In the genomic region with DNA sequence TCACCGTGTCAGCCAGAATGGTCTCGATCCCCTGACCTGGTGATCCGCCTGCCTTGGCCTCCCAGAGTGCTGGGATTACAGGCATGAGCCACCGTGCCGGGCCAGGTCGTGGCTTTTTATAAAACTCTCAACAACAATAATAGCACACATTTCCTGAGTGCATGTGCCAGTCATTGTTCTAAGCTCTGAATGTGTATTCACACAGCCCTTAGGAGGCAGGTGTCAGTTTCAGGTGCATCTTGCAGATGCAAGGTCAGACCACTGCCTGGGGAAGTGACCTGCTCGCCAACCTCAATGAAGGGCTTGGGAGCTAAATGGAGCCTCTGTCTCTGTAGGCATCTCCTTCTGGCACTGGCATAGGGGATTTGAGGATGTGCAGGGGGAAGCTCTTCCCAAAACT, we compare ENCODE assay signal across 13 cellular contexts.
DNase-seq lines count a peak whose midpoint lies in the region; ATAC-seq and TF ChIP-seq lines count a peak whose summit lies in the region.
"Had no signal": no experiment of that assay in that cellular context is flagged by ENCODE, and none has a peak within 500 bp of the region (broad histone marks: within the 10 kb centered on the region; RNA-seq: fewer than 3 reads in every experiment).

No MANE protein-coding gene starts in this region.

- no peaks in the 10 kb centered on the region for H4K20me1 ChIP-seq in KMS-11 (ENCODE audit: insufficient read depth)

- H3K27me3 ChIP-seq in KMS-11 (ENCODE audit: insufficient read depth, low read depth): no peaks in the 10 kb centered on the region

- H3K27ac ChIP-seq in KMS-11: peak overlapping the region; percentile 92

- ATAC-seq in GM19035 (IDR thresholded peaks at IDR 0.05; ENCODE audit: unreplicated experiment) (peak; percentile 77), HG02623 (IDR thresholded peaks at IDR 0.05; ENCODE audit: unreplicated experiment) (peak; percentile 70)

- H2AFZ ChIP-seq in KMS-11 (ENCODE audit: low read depth): peak overlapping the region; percentile 65

- peak overlapping the region; percentile 57; the same call in 1 of the 2 replicates for H3K9ac ChIP-seq in KMS-11

- DNase-seq in DMS53 treated with DMSO at 0.1 percent for 48 hours (lab: John Stamatoyannopoulos, UW; ENCODE audit: unreplicated experiment): peak; percentile 64
- DNase-seq in NK-92 treated with Interleukin-12 subunit alpha and Interleukin-12 subunit beta, amount 100 ng/mL, for 24 hours (lab: John Stamatoyannopoulos, UW): no peak
- no peak for DNase-seq in DMS79 treated with DMSO at 0.1 percent for 48 hours (lab: John Stamatoyannopoulos, UW)
- DNase-seq in NCI-H69 (lab: John Stamatoyannopoulos, UW): no peak
- DNase-seq in NCI-H748 (lab: John Stamatoyannopoulos, UW; ENCODE audit: unreplicated experiment): no peak
- DNase-seq: activated CD4-positive, alpha-beta memory T cell treated with anti-CD3 and anti-CD28 coated beads, Interleukin-2, amount 10 ng/mL, durations not matched to agents 7 days and 5 days; C1 segment of cervical spinal cord; foreskin melanocyte; NCI-H1105; stimulated activated CD4-positive, alpha-beta T cell treated with anti-CD3 and anti-CD28 coated beads, Interleukin-4, amount 100 ng/mL, for 24 hours had no signal

- no peaks in the 10 kb centered on the region for H3K36me3 ChIP-seq in KMS-11 (ENCODE audit: insufficient read depth)

- H3K4me1 ChIP-seq in KMS-11 (ENCODE audit: low read depth, poor library complexity, severe bottlenecking): peaks cover 59% of the 10 kb centered on the region

- peak overlapping the region; percentile 95 for H3K4me2 ChIP-seq in KMS-11

- H3K4me3 ChIP-seq in KMS-11 (IDR thresholded peaks at IDR 0.05; ENCODE audit: insufficient read depth, low read depth, low read length): no peak overlapping the region

- no peak for TF ChIP-seq CTCF in KMS-11 (conservative IDR thresholded peaks at IDR 0.05; ENCODE audit: low read depth, low read length)

- no peaks in the 10 kb centered on the region for H3K79me2 ChIP-seq in KMS-11 (ENCODE audit: insufficient read depth, low read depth)
